Comparison of ENCODE assay signal across 9 cellular contexts in genomic region chr5:124660229-124661093, GRCh38.
DNase-seq lines count a peak whose midpoint lies in the region; ATAC-seq, FAIRE-seq and TF ChIP-seq lines count a peak whose summit lies in the region.
"Had no signal": no experiment of that assay in that cellular context is flagged by ENCODE, and none has a peak within 500 bp of the region (broad histone marks: within the 10 kb centered on the region; RNA-seq: fewer than 3 reads in every experiment).

No MANE protein-coding gene starts in this region.

- in situ Hi-C loops in IMR-90 (cut with MboI; ENCODE audit: low sequenced_read_pairs) = no loop called here

- no peak for ATAC-seq in IMR-90 (ENCODE audit: low read depth)
- no peak for ATAC-seq in GM21529 (IDR thresholded peaks at IDR 0.05; ENCODE audit: unreplicated experiment)
- ATAC-seq in GM21717 (IDR thresholded peaks at IDR 0.05; ENCODE audit: unreplicated experiment) = no peak

- H3K4me2 ChIP-seq in IMR-90 (ENCODE audit: low read depth, low read length) = no peak overlapping the region

- H3K9me3 ChIP-seq in IMR-90 (ENCODE audit: control insufficient read depth, insufficient read depth, low read length) (no peaks in the 10 kb centered on the region), kidney (ENCODE audit: control insufficient read depth in 1 of 2, low read length in 2 of 2) (no peaks in the 10 kb centered on the region)

- no TSS peak for BruUV-seq in IMR-90 (replicated peaks; lab: Mats Ljungman, UMichigan)

- peak overlapping the region; percentile 82 for H2BK20ac ChIP-seq in IMR-90 (ENCODE audit: low read depth, low read length)

- peak overlapping the region; percentile 49 for H2AFZ ChIP-seq in IMR-90 (replicated peaks; ENCODE audit: low read length, poor library complexity)

- no peak for FAIRE-seq in kidney (lab: Jason Lieb, UNC)

- H3K4me3 ChIP-seq in IMR-90 (ENCODE audit: insufficient read depth, low read depth, low read length) = no peak overlapping the region
- peak overlapping the region in 1 of 2 donors; percentile 10 for H3K4me3 ChIP-seq in kidney (ENCODE audit: low read length in 2 of 2)

- H2AK5ac ChIP-seq in IMR-90 (ENCODE audit: low read depth, low read length) = peak overlapping the region; percentile 96

- H3K18ac ChIP-seq in IMR-90 (ENCODE audit: low read depth, low read length) = peak overlapping the region; percentile 94

- dilution Hi-C loops in IMR-90 (cut with HindIII; ENCODE audit: low sequenced_read_pairs, unreplicated experiment) = no loop called here

- H4K20me1 ChIP-seq in IMR-90 (ENCODE audit: insufficient read depth, low read length) = no peaks in the 10 kb centered on the region

- peak overlapping the region; percentile 95 for H2BK15ac ChIP-seq in IMR-90 (ENCODE audit: low read depth, low read length)

- peak overlapping the region; percentile 31; the same call in 1 of the 2 replicates for H3K9ac ChIP-seq in IMR-90 (ENCODE audit: low read depth, low read length)
- no peak overlapping the region for H3K9ac ChIP-seq in kidney (ENCODE audit: low read length in 2 of 2)

- no peak for TF ChIP-seq RAD21 in IMR-90 (IDR thresholded peaks at IDR 0.05; ENCODE audit: low read length)

- no peak for TF ChIP-seq CTCF in IMR-90 (conservative IDR thresholded peaks at IDR 0.05; ENCODE audit: low read depth, low read length)
- no peak for TF ChIP-seq CTCF in kidney (IDR thresholded peaks at IDR 0.05; ENCODE audit: borderline replicate concordance, extremely low read depth, insufficient read depth)

- peaks cover 25 to 66% of the 10 kb centered on the region in 2 experiments for H3K79me1 ChIP-seq in IMR-90 (ENCODE audit: low read depth in 1 of 2, low read length in 2 of 2)

- H3K56ac ChIP-seq in IMR-90 (ENCODE audit: extremely low read depth, insufficient read depth, low read length) = peak overlapping the region; percentile 41; the same call in 1 of the 2 replicates

- H3K36me3 ChIP-seq in IMR-90 (ENCODE audit: control insufficient read depth, insufficient read depth, low read length) (no peaks in the 10 kb centered on the region), kidney (ENCODE audit: control insufficient read depth in 1 of 2, insufficient read depth in 2 of 2, low read length in 2 of 2) (no peaks in the 10 kb centered on the region)

- no peak for TF ChIP-seq POLR2A in IMR-90 (IDR thresholded peaks at IDR 0.05; ENCODE audit: low read depth, low read length)

- H3K27me3 ChIP-seq in IMR-90 (ENCODE audit: control insufficient read depth, insufficient read depth, low read length) = no peaks in the 10 kb centered on the region

- H3K23ac ChIP-seq in IMR-90 (ENCODE audit: low read depth, low read length) = peak overlapping the region; percentile 91

- peak overlapping the region; percentile 95 for H3K4ac ChIP-seq in IMR-90 (ENCODE audit: low read depth, low read length)

- peak overlapping the region; percentile 89 for H2BK5ac ChIP-seq in IMR-90 (ENCODE audit: low read depth, low read length, poor library complexity, severe bottlenecking)

- no peak for DNase-seq in IMR-90
- peak; percentile 82 for DNase-seq in astrocyte of the hippocampus (ENCODE audit: low read depth, low spot score)
- DNase-seq in kidney = no peak
- DNase-seq in stimulated activated CD4-positive, alpha-beta T cell treated with anti-CD3 and anti-CD28 coated beads, Interleukin-4, amount 100 ng/mL, for 4 hours = no peak
- no peak for DNase-seq in central memory CD4-positive, alpha-beta T cell
- DNase-seq: immature natural killer cell had no signal

- H4K5ac ChIP-seq in IMR-90 (ENCODE audit: low read depth, low read length) = peak overlapping the region; percentile 84

- H4K91ac ChIP-seq in IMR-90 (ENCODE audit: insufficient read depth, low read depth, low read length) = peak overlapping the region; percentile 91

- CTCF ChIA-PET in IMR-90 (lab: Yijun Ruan, JAX) = interaction anchor here (1.2 kb wide), 1 partner anchor 57 kb away, joined by 3 read pairs; no protein-coding TSS in a partner anchor

- POLR2A ChIA-PET in IMR-90 (lab: Charles Lee; ENCODE audit: unreplicated experiment) = interaction anchor here (0.6 kb wide), 3 partner anchors 10 to 1124 kb away, joined by 3 read pairs; no protein-coding TSS in a partner anchor

- H3K27ac ChIP-seq in IMR-90 (ENCODE audit: insufficient read depth, low read length) = peak overlapping the region; percentile 88
- peak overlapping the region; percentile 32 to 60 for H3K27ac ChIP-seq in kidney (ENCODE audit: low read depth in 2 of 2, low read length in 2 of 2)
- peak overlapping the region; percentile 19 for H3K27ac ChIP-seq in temporal lobe (ENCODE audit: low read depth, low read length)

- H2BK120ac ChIP-seq in IMR-90 (ENCODE audit: low read depth, low read length) = peak overlapping the region; percentile 95

- peak overlapping the region; percentile 64 for H3K14ac ChIP-seq in IMR-90 (replicated peaks; ENCODE audit: low read depth, low read length)

- WGBS in IMR-90 (ENCODE audit: extremely low coverage in 2 of 2, insufficient read length in 1 of 2), 2 experiments = 86% methylated on average over 1 of the region's 6 CpGs; no CpG with 5 or more reads in 1 of the 2 experiments

- H3K9me1 ChIP-seq in IMR-90 (ENCODE audit: insufficient read depth, low read length) = peaks cover 20% of the 10 kb centered on the region

- peak overlapping the region; percentile 64 to 87 for H4K8ac ChIP-seq in IMR-90 (ENCODE audit: low read depth in 2 of 2, low read length in 2 of 2)

- H2AK9ac ChIP-seq in IMR-90 (replicated peaks; ENCODE audit: low read depth, low read length, poor library complexity) = no peak overlapping the region

- intact Hi-C loops in IMR-90 (cut with micrococcal nuclease) = no loop called here
- intact Hi-C loops in kidney (cut with DNase I) = no loop called here

- peaks cover 31% of the 10 kb centered on the region for H3K4me1 ChIP-seq in IMR-90 (ENCODE audit: control insufficient read depth, insufficient read depth, low read length)
- H3K4me1 ChIP-seq in kidney (ENCODE audit: control insufficient read depth in 1 of 2, insufficient read depth in 1 of 2, low read depth in 1 of 2, low read length in 2 of 2) = peaks cover 42 to 75% of the 10 kb centered on the region in 2 donors

TF ChIP-seq in IMR-90, 13 proteins besides CTCF, POLR2A, EP300 and RAD21:
- TF ChIP-seq FOS (IDR thresholded peaks at IDR 0.05; ENCODE audit: low read depth, low read length) (no peak), RFX5 (IDR thresholded peaks at IDR 0.05; ENCODE audit: low read depth, low read length) (no peak), CHD1 (IDR thresholded peaks at IDR 0.05; ENCODE audit: low read depth, low read length) (no peak), RCOR1 (IDR thresholded peaks at IDR 0.05; ENCODE audit: insufficient replicate concordance, low read length) (no peak), ELK1 (IDR thresholded peaks at IDR 0.05; ENCODE audit: borderline replicate concordance, low read depth, low read length) (no peak), MXI1 (IDR thresholded peaks at IDR 0.05; ENCODE audit: borderline replicate concordance, low read depth, low read length) (no peak), NFE2L2 (IDR thresholded peaks at IDR 0.05; ENCODE audit: low read depth, low read length) (no peak), MAFK (IDR thresholded peaks at IDR 0.05; ENCODE audit: low read depth, low read length) (no peak), MAZ (IDR thresholded peaks at IDR 0.05; ENCODE audit: borderline replicate concordance, low read depth, low read length) (no peak), SMC3 (IDR thresholded peaks at IDR 0.05; ENCODE audit: low read depth, low read length) (no peak)
- TF ChIP-seq, protein P1, sequence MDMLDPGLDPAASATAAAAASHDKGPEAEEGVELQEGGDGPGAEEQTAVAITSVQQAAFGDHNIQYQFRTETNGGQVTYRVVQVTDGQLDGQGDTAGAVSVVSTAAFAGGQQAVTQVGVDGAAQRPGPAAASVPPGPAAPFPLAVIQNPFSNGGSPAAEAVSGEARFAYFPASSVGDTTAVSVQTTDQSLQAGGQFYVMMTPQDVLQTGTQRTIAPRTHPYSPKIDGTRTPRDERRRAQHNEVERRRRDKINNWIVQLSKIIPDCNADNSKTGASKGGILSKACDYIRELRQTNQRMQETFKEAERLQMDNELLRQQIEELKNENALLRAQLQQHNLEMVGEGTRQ (IDR thresholded peaks at IDR 0.05; ENCODE audit: low read depth, low read length) = no peak

Comparison
In these comparisons a context has a peak if more than half of its experiments do, and no peak if none do; other contexts are left out.
1. H3K27ac ChIP-seq: peak in every context shown above with its lines; median percentile 88 in IMR-90; 46 in kidney; 19 in temporal lobe.